Comparison of ENCODE assay signal across 8 cellular contexts in the genomic region with DNA sequence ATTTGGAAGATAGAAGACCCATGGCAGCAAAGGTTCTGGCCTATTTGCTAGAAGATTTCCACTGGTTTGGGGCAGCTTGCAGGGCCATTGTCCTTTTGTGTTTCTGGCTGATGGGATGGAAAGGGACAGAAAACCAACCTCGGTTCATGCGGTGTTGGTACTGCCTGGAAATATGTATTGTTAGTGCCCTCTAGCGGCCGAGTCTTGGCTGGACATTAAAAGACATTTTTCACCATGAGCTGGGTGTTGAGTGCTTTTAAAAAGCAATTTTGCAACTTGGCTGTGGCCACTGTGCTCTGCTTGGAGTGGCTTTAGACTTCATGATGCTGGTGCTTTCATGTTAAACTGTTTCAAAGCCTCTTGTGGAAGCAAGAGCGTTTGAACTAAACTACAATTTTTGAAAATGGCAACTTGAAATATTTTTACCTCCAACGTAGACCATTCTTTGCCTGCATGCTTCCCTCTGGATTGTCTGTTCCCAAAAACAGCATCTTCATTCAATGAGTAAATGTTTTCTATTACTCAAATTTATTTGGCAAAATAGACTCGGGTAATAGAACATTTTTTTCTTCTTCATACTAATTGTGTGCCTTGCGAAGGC.
DNase-seq lines count a peak whose midpoint lies in the region; ATAC-seq, FAIRE-seq and TF ChIP-seq lines count a peak whose summit lies in the region.

No MANE protein-coding gene starts in this region.

- peaks cover 51% of the 10 kb centered on the region for H3K27me3 Mint-ChIP-seq in type B pancreatic cell

- H3K9me3 Mint-ChIP-seq in type B pancreatic cell, result no peaks in the 10 kb centered on the region

- peak; percentile 74 for ATAC-seq in gastroesophageal sphincter
- ATAC-seq in pancreas, result peak in 3 of 4 donors; percentile 73 to 81 (median 81)
- no peak for ATAC-seq in HG02840 (IDR thresholded peaks at IDR 0.05; ENCODE audit: low FRiP score, unreplicated experiment)

- H3K27me3 ChIP-seq in SJCRH30 (no peaks in the 10 kb centered on the region), gastroesophageal sphincter (peaks cover 51% of the 10 kb centered on the region), pancreas (peaks cover 0 to 11% (median 1%) of the 10 kb centered on the region in 4 donors)

- no peak overlapping the region for H3K4me3 Mint-ChIP-seq in type B pancreatic cell

- no peak for FAIRE-seq in pancreas (lab: Jason Lieb, UNC)

- H3K27ac Mint-ChIP-seq in type B pancreatic cell, result no peak overlapping the region

- no peak overlapping the region for H3K4me3 ChIP-seq in SJCRH30
- H3K4me3 ChIP-seq in gastroesophageal sphincter, result no peak overlapping the region
- H3K4me3 ChIP-seq in pancreas, result no peak overlapping the region

- no peak for TF ChIP-seq POLR2A in gastroesophageal sphincter (IDR thresholded peaks at IDR 0.05)

- no peaks in the 10 kb centered on the region for H3K9me3 ChIP-seq in SJCRH30 (replicated peaks)
- H3K9me3 ChIP-seq in gastroesophageal sphincter, result no peaks in the 10 kb centered on the region
- H3K9me3 ChIP-seq in pancreas, result no peaks in the 10 kb centered on the region

- WGBS in gastroesophageal sphincter (ENCODE audit: low coverage in 1 of 2), 2 donors, result 35 to 36% methylated on average over 8 of the region's 8 CpGs
- 29 to 33% methylated on average over 8 of the region's 8 CpGs for WGBS in pancreas, 2 donors

- no peak for TF ChIP-seq EP300 in gastroesophageal sphincter (IDR thresholded peaks at IDR 0.05)

- peak; percentile 77 for TF ChIP-seq CTCF in GM10266 (IDR thresholded peaks at IDR 0.05; ENCODE audit: control insufficient read depth, insufficient read depth, low read depth, missing control alignments)
- TF ChIP-seq CTCF in LNCAP (IDR thresholded peaks at IDR 0.05), result peak; percentile 77
- TF ChIP-seq CTCF in gastroesophageal sphincter (IDR thresholded peaks at IDR 0.05), result peak; percentile 57 to 82 (median 70)
- TF ChIP-seq CTCF in pancreas (IDR thresholded peaks at IDR 0.05), result peak in 3 of 4 donors; percentile 63 to 71 (median 70)
- TF ChIP-seq CTCF in type B pancreatic cell (conservative IDR thresholded peaks at IDR 0.05), result peak; percentile 89

- no peaks in the 10 kb centered on the region for H3K36me3 Mint-ChIP-seq in type B pancreatic cell

- H3K36me3 ChIP-seq in SJCRH30 (no peaks in the 10 kb centered on the region), gastroesophageal sphincter (no peaks in the 10 kb centered on the region), pancreas (no peaks in the 10 kb centered on the region)

- no peak overlapping the region for H3K27ac ChIP-seq in SJCRH30
- H3K27ac ChIP-seq in gastroesophageal sphincter, result no peak overlapping the region
- H3K27ac ChIP-seq in pancreas, result no peak overlapping the region

- H3K4me1 Mint-ChIP-seq in type B pancreatic cell (ENCODE audit: unreplicated experiment), result no peaks in the 10 kb centered on the region

- no peaks in the 10 kb centered on the region for H3K4me1 ChIP-seq in SJCRH30
- H3K4me1 ChIP-seq in gastroesophageal sphincter, result no peaks in the 10 kb centered on the region
- no peaks in the 10 kb centered on the region for H3K4me1 ChIP-seq in pancreas

- intact Hi-C loops in pancreas (cut with DNase I), result loop anchor here in 2 of 3 donors (10.0 kb wide), 2 partner anchors 524 to 534 kb away; no protein-coding TSS in a partner anchor

- DNase-seq in GM10266 (ENCODE audit: extremely low spot score) (peak; percentile 59), SJCRH30 (peak; percentile 40 to 77), pancreas (peak in 5 of 6 donors; percentile 30 to 73 (median 37)), type B pancreatic cell (ENCODE audit: extremely low spot score, unreplicated experiment) (peak; percentile 77)
- DNase-seq in activated effector memory CD4-positive, alpha-beta T cell treated with Interleukin-2 at 50 U/mL for 16 hours, result peak; percentile 16

Comparison
In these comparisons a context has a peak if more than half of its experiments do, and no peak if none do; other contexts are left out.
1. DNase-seq: peak in every context shown above with its lines; median percentile 77 in type B pancreatic cell; 59 in GM10266; 58 in SJCRH30; 37 in pancreas; 16 in activated effector memory CD4-positive, alpha-beta T cell treated with Interleukin-2 at 50 U/mL for 16 hours.